ENCODE assay signal across 14 cellular contexts in genomic region chr5:37323607-37324006, GRCh38. TPM values are rescaled to one million over a fixed set of nuclear protein-coding genes. Genes with fewer than 3 reads are reported as not detected.
DNase-seq lines count a peak whose midpoint lies in the region; TF ChIP-seq lines count a peak whose summit lies in the region.
"Had no signal": no experiment of that assay in that cellular context is flagged by ENCODE, and none has a peak within 500 bp of the region (broad histone marks: within the 10 kb centered on the region; RNA-seq: fewer than 3 reads in every experiment).

No MANE protein-coding gene starts in this region.

- peaks cover 0 to 74% of the 10 kb centered on the region in 2 donors for H3K36me3 ChIP-seq in vagina

- no peaks in the 10 kb centered on the region for H3K9me3 ChIP-seq in vagina
- H3K9me3 ChIP-seq: A549, BE2C had no signal

- TF ChIP-seq POLR2A in vagina (IDR thresholded peaks at IDR 0.05), result no peak

- H3K4me1 ChIP-seq in vagina, result no peaks in the 10 kb centered on the region
- H3K4me1 ChIP-seq: A549, BE2C had no signal

- no peak overlapping the region for H3K4me3 ChIP-seq in vagina
- H3K4me3 ChIP-seq: A549, GM12878, GM23248 had no signal

- intact Hi-C loops in vagina (cut with DNase I), result no loop called here

- no peak overlapping the region for H3K27ac ChIP-seq in vagina
- H3K27ac ChIP-seq: A549, C4-2B, GM23248 had no signal

- H3K27me3 ChIP-seq in vagina, result no peaks in the 10 kb centered on the region
- H3K27me3 ChIP-seq: BE2C had no signal

- DNase-seq in MV-4-11 (lab: John Stamatoyannopoulos, UW) (peak; percentile 58), NOMO-1 treated with dmso at 0.1 percent for 144 hours (lab: John Stamatoyannopoulos, UW; ENCODE audit: unreplicated experiment) (peak; percentile 54), amniotic epithelial cell (ENCODE audit: low read depth) (peak; percentile 26), vagina (ENCODE audit: extremely low spot score in 2 of 2) (no peak), NCI-H1436 treated with DMSO at 0.1 percent for 48 hours (lab: John Stamatoyannopoulos, UW) (no peak), T-helper 1 cell (no peak)
- DNase-seq in central memory CD4-positive, alpha-beta T cell, result no peak
- DNase-seq: BE2C; CD4-positive, alpha-beta memory T cell; DMS79; GM23248 had no signal

- TF ChIP-seq CTCF in vagina (IDR thresholded peaks at IDR 0.05), result no peak

RNA-seq across cellular contexts. Expression of gene NUP155, which starts 47.3 kb away (rescaled TPM):
- total RNA-seq in vagina, result 29.2 TPM

RNA-seq across cellular contexts. Expression of gene WDR70, which starts 55.5 kb away (rescaled TPM):
- total RNA-seq in vagina, result 31.4 TPM

Comparison
In these comparisons a context has a peak if more than half of its experiments do, and no peak if none do; other contexts are left out.
1. DNase-seq: peak in MV-4-11 (single experiment), NOMO-1 treated with dmso at 0.1 percent for 144 hours (single experiment) and amniotic epithelial cell (single experiment); none in central memory CD4-positive, alpha-beta T cell (single experiment), vagina (0 of 2), NCI-H1436 treated with DMSO at 0.1 percent for 48 hours (single experiment) and T-helper 1 cell (0 of 5).